Comparison of ENCODE assay signal across 15 cellular contexts in the genomic region with DNA sequence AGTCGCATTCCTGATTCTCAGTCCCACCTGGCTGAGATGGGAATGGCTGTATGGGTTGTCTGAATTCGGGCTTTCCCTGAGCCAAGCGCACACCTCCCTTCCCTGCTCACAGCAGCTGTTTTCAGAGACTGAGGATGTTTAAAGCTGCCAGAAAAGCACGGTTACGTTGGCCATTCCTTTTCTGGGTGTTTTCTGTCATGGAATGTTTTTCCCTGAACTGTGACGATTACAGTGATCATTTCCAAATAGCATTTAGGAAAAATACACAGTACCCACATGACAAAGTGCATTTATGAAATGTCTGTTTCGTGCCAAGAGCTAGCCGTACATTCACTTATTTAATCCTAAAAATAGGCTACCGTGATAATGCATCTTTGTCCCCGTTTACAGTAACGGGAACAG. TPM values are rescaled to one million over a fixed set of nuclear protein-coding genes. Genes with fewer than 3 reads are reported as not detected.
DNase-seq lines count a peak whose midpoint lies in the region; ATAC-seq and TF ChIP-seq lines count a peak whose summit lies in the region.
"Had no signal": no experiment of that assay in that cellular context is flagged by ENCODE, and none has a peak within 500 bp of the region (broad histone marks: within the 10 kb centered on the region; RNA-seq: fewer than 3 reads in every experiment).

No MANE protein-coding gene starts in this region.

- H3K4me3 ChIP-seq in Panc1 (ENCODE audit: low read depth in 2 of 2, low read length in 2 of 2) (no peak overlapping the region), choroid plexus epithelial cell (ENCODE audit: low read depth, low read length) (no peak overlapping the region), heart right ventricle (peak overlapping the region in 4 of 10 donors; percentile 13 to 34 (median 24))
- H3K4me3 ChIP-seq: HAP-1, ovary, SK-N-MC had no signal

- TF ChIP-seq CTCF in Panc1 (IDR thresholded peaks at IDR 0.05) (no peak), choroid plexus epithelial cell (conservative IDR thresholded peaks at IDR 0.05; ENCODE audit: low read depth, low read length) (no peak), heart right ventricle (IDR thresholded peaks at IDR 0.05) (no peak)

- peaks cover 18% of the 10 kb centered on the region for H3K4me1 Mint-ChIP-seq in stimulated activated effector memory CD8-positive, alpha-beta T cell treated with anti-CD3 and anti-CD28 coated beads, Interleukin-12 subunit alpha, Interleukin-12 subunit beta, amount 100 ng/mL, for 72 hours

- H3K4me1 ChIP-seq in Panc1 (ENCODE audit: control insufficient read depth, insufficient read depth, low read length), result peaks cover 53% of the 10 kb centered on the region
- peaks cover 3 to 51% (median 37%) of the 10 kb centered on the region in 9 donors for H3K4me1 ChIP-seq in heart right ventricle
- H3K4me1 ChIP-seq: HAP-1 had no signal

- ATAC-seq in Panc1, result no peak
- peak in 6 of 8 donors; percentile 12 to 50 (median 42) for ATAC-seq in heart right ventricle
- no peak for ATAC-seq in stimulated activated effector memory CD8-positive, alpha-beta T cell treated with anti-CD3 and anti-CD28 coated beads, Interleukin-12 subunit alpha, Interleukin-12 subunit beta, amount 100 ng/mL, for 72 hours

- H3K36me3 ChIP-seq in Panc1 (ENCODE audit: control insufficient read depth, insufficient read depth, low read length) (no peaks in the 10 kb centered on the region; the same call in 1 of the 2 replicates), heart right ventricle (peaks cover 0 to 8% (median 0%) of the 10 kb centered on the region in 9 donors)
- H3K36me3 ChIP-seq: ovary had no signal

- no peaks in the 10 kb centered on the region for H3K9me3 Mint-ChIP-seq in stimulated activated effector memory CD8-positive, alpha-beta T cell treated with anti-CD3 and anti-CD28 coated beads, Interleukin-12 subunit alpha, Interleukin-12 subunit beta, amount 100 ng/mL, for 72 hours

- H3K27ac ChIP-seq in Panc1 (ENCODE audit: low read length) (peak overlapping the region; percentile 63; the same call in 1 of the 2 replicates), heart right ventricle (peak overlapping the region in 8 of 10 donors; percentile 19 to 74 (median 58))
- H3K27ac ChIP-seq: ovary, SK-N-MC had no signal

- no TSS peak for BruUV-seq in Panc1 (replicated peaks; lab: Mats Ljungman, UMichigan)

- CTCF ChIA-PET in Panc1 (lab: Charles Lee), result no interaction called here

- WGBS in heart right ventricle, 2 donors, result 22 to 33% methylated on average over 11 of the region's 11 CpGs

- peaks cover 17% of the 10 kb centered on the region for H3K36me3 Mint-ChIP-seq in stimulated activated effector memory CD8-positive, alpha-beta T cell treated with anti-CD3 and anti-CD28 coated beads, Interleukin-12 subunit alpha, Interleukin-12 subunit beta, amount 100 ng/mL, for 72 hours

- peak overlapping the region; percentile 63 for H3K27ac Mint-ChIP-seq in stimulated activated effector memory CD8-positive, alpha-beta T cell treated with anti-CD3 and anti-CD28 coated beads, Interleukin-12 subunit alpha, Interleukin-12 subunit beta, amount 100 ng/mL, for 72 hours
- H3K27ac Mint-ChIP-seq: activated naive CD8-positive, alpha-beta T cell; CD14-positive monocyte had no signal

- no peaks in the 10 kb centered on the region for H3K27me3 ChIP-seq in Panc1 (ENCODE audit: control insufficient read depth, insufficient read depth, low read length)
- H3K27me3 ChIP-seq in heart right ventricle, result no peaks in the 10 kb centered on the region
- H3K27me3 ChIP-seq: ovary had no signal

- intact Hi-C loops in Panc1 (cut with micrococcal nuclease; ENCODE audit: unreplicated experiment) (no loop called here), heart right ventricle (cut with DNase I) (no loop called here)

- POLR2A ChIA-PET in Panc1 (lab: Charles Lee), result interaction anchor here (0.6 kb wide), 1 partner anchor 1727 kb away, joined by 7 read pairs; no protein-coding TSS in a partner anchor

- in situ Hi-C loops in Panc1 (cut with HindIII; ENCODE audit: low pct_unique_long_range_greater_than_20kb, low sequenced_read_pairs), result no loop called here

- DNase-seq in Panc1 (ENCODE audit: low read depth, low spot score), result no peak
- DNase-seq in choroid plexus epithelial cell (ENCODE audit: low read depth), result peak; percentile 50
- DNase-seq in heart right ventricle, result no peak
- DNase-seq in stimulated activated effector memory CD8-positive, alpha-beta T cell treated with anti-CD3 and anti-CD28 coated beads, Interleukin-12 subunit alpha, Interleukin-12 subunit beta, amount 100 ng/mL, for 72 hours (ENCODE audit: low spot score in 2 of 2), result no peak
- no peak for DNase-seq in DMS153 treated with DMSO at 0.1 percent for 48 hours (lab: John Stamatoyannopoulos, UW; ENCODE audit: unreplicated experiment)
- DNase-seq in SKM-1 (lab: John Stamatoyannopoulos, UW; ENCODE audit: unreplicated experiment), result no peak
- DNase-seq in NCI-H1436 (lab: John Stamatoyannopoulos, UW), result no peak
- DNase-seq in LoVo (ENCODE audit: low spot score), result no peak
- DNase-seq: effector CD4-positive, alpha-beta T cell; mammary epithelial cell had no signal

- H3K9me3 ChIP-seq in Panc1 (ENCODE audit: control insufficient read depth, insufficient read depth, low read depth, low read length) (no peaks in the 10 kb centered on the region), heart right ventricle (no peaks in the 10 kb centered on the region)
- H3K9me3 ChIP-seq: HAP-1, ovary had no signal

- H3K4me3 Mint-ChIP-seq in stimulated activated effector memory CD8-positive, alpha-beta T cell treated with anti-CD3 and anti-CD28 coated beads, Interleukin-12 subunit alpha, Interleukin-12 subunit beta, amount 100 ng/mL, for 72 hours, result no peak overlapping the region
- H3K4me3 Mint-ChIP-seq: activated naive CD8-positive, alpha-beta T cell; CD14-positive monocyte had no signal

RNA-seq across cellular contexts. Expression of a gene that starts 36.7 kb away (rescaled TPM):
- total RNA-seq in Panc1 (2021; ENCODE audit: unreplicated experiment) (70.0 TPM), heart right ventricle (10 to 100 TPM; 14.0 to 27.8 (median 19.6) TPM)
- polyA plus RNA-seq in Panc1 (2012; ENCODE audit: insufficient read length), result 38.7 TPM
- polyA plus RNA-seq in heart right ventricle, result 10 to 100 TPM; 14.5 to 17.6 TPM

Comparison
In these comparisons a context has a peak if more than half of its experiments do, and no peak if none do; other contexts are left out.
1. ATAC-seq: peak in heart right ventricle (6 of 8); none in Panc1 (single experiment) and stimulated activated effector memory CD8-positive, alpha-beta T cell treated with anti-CD3 and anti-CD28 coated beads, Interleukin-12 subunit alpha, Interleukin-12 subunit beta, amount 100 ng/mL, for 72 hours (single experiment).